Comparison of ENCODE assay signal across 8 cellular contexts in genomic region chr19:10780368-10780767, GRCh38. TPM values are rescaled to one million over a fixed set of nuclear protein-coding genes. Genes with fewer than 3 reads are reported as not detected.
DNase-seq lines count a peak whose midpoint lies in the region; ATAC-seq and TF ChIP-seq lines count a peak whose summit lies in the region.

No MANE protein-coding gene starts in this region.

- H3K4me3 ChIP-seq in coronary artery (no peak overlapping the region), tibial nerve (no peak overlapping the region)

- no peak for ATAC-seq in activated CD8-positive, alpha-beta memory T cell treated with anti-CD3 and anti-CD28 coated beads, Interleukin-2, amount 10 ng/mL, durations not matched to agents 7 days and 5 days
- no peak for ATAC-seq in memory B cell (ENCODE audit: low read depth)
- ATAC-seq in GM19324 (IDR thresholded peaks at IDR 0.05; ENCODE audit: low FRiP score, unreplicated experiment): no peak
- ATAC-seq in GM21528 (IDR thresholded peaks at IDR 0.05; ENCODE audit: low FRiP score, unreplicated experiment): no peak

- H3K36me3 ChIP-seq in tibial nerve: peaks cover 0 to 99% (median 30%) of the 10 kb centered on the region in 3 donors

- H3K27me3 Mint-ChIP-seq in activated CD8-positive, alpha-beta memory T cell treated with anti-CD3 and anti-CD28 coated beads, Interleukin-2, amount 10 ng/mL, durations not matched to agents 7 days and 5 days: no peaks in the 10 kb centered on the region
- H3K27me3 Mint-ChIP-seq in memory B cell: no peaks in the 10 kb centered on the region

- no peak overlapping the region for H3K4me3 Mint-ChIP-seq in activated CD8-positive, alpha-beta memory T cell treated with anti-CD3 and anti-CD28 coated beads, Interleukin-2, amount 10 ng/mL, durations not matched to agents 7 days and 5 days
- H3K4me3 Mint-ChIP-seq in memory B cell: peak overlapping the region; percentile 59

- H3K27ac ChIP-seq in coronary artery (peak overlapping the region; percentile 14 to 88), tibial nerve (peak overlapping the region in 3 of 4 donors; percentile 68 to 91 (median 85))

- CTCF ChIA-PET in activated CD8-positive, alpha-beta memory T cell treated with anti-CD3 and anti-CD28 coated beads, Interleukin-2, amount 10 ng/mL, durations not matched to agents 7 days and 5 days (lab: Charles Lee): interaction anchor here (1.4 to 3.1 kb wide), 2 partner anchors 41 to 63 kb away, joined by 4 to 13 read pairs; partner anchors contain the start of gene DNM2
- CTCF ChIA-PET in GM10248 (lab: Yijun Ruan, JAX): interaction anchor here (0.9 to 2.6 kb wide), 2 partner anchors 8 to 84 kb away, joined by 3 to 6 read pairs; no protein-coding TSS in a partner anchor

- POLR2A ChIA-PET in GM10248 (lab: Yijun Ruan, JAX): interaction anchor here (0.6 kb wide), 1 partner anchor 339 kb away, joined by 4 read pairs; no protein-coding TSS in a partner anchor

- H3K27me3 ChIP-seq in tibial nerve: no peaks in the 10 kb centered on the region

- TF ChIP-seq CTCF in coronary artery (IDR thresholded peaks at IDR 0.05): no peak
- TF ChIP-seq CTCF in tibial nerve (IDR thresholded peaks at IDR 0.05): no peak
- TF ChIP-seq CTCF in GM10248 (IDR thresholded peaks at IDR 0.05; ENCODE audit: control extremely low read depth, extremely low read depth, low read depth, missing control alignments): no peak

- no peak for TF ChIP-seq POLR2A in tibial nerve (IDR thresholded peaks at IDR 0.05)

- TF ChIP-seq EP300 in tibial nerve (IDR thresholded peaks at IDR 0.05): peak; percentile 33 to 70

- DNase-seq in activated CD8-positive, alpha-beta memory T cell treated with anti-CD3 and anti-CD28 coated beads, Interleukin-2, amount 10 ng/mL, durations not matched to agents 7 days and 5 days: no peak
- DNase-seq in activated CD8-positive, alpha-beta memory T cell treated with anti-CD3 and anti-CD28 coated beads for 24 hours: no peak
- DNase-seq in coronary artery (ENCODE audit: low spot score) (peak; percentile 79), memory B cell (ENCODE audit: low spot score in 2 of 2) (no peak), tibial nerve (ENCODE audit: low spot score in 2 of 2) (peak in 1 of 2 donors; percentile 64), GM10248 (ENCODE audit: extremely low spot score) (no peak)

- no peaks in the 10 kb centered on the region for H3K9me3 ChIP-seq in tibial nerve

- peak overlapping the region; percentile 42 for H3K27ac Mint-ChIP-seq in activated CD8-positive, alpha-beta memory T cell treated with anti-CD3 and anti-CD28 coated beads, Interleukin-2, amount 10 ng/mL, durations not matched to agents 7 days and 5 days
- peak overlapping the region; percentile 80 for H3K27ac Mint-ChIP-seq in memory B cell

- H3K4me1 ChIP-seq in tibial nerve: peaks cover 0 to 26% (median 8%) of the 10 kb centered on the region in 4 donors

- H3K9me3 Mint-ChIP-seq in activated CD8-positive, alpha-beta memory T cell treated with anti-CD3 and anti-CD28 coated beads, Interleukin-2, amount 10 ng/mL, durations not matched to agents 7 days and 5 days (ENCODE audit: low read depth): no peaks in the 10 kb centered on the region
- no peaks in the 10 kb centered on the region for H3K9me3 Mint-ChIP-seq in memory B cell

- WGBS in tibial nerve, 2 donors: 56 to 60% methylated on average over 6 of the region's 6 CpGs

- H3K36me3 Mint-ChIP-seq in activated CD8-positive, alpha-beta memory T cell treated with anti-CD3 and anti-CD28 coated beads, Interleukin-2, amount 10 ng/mL, durations not matched to agents 7 days and 5 days: peaks cover 65% of the 10 kb centered on the region
- peaks cover 29% of the 10 kb centered on the region for H3K36me3 Mint-ChIP-seq in memory B cell

- peaks cover 28% of the 10 kb centered on the region for H3K4me1 Mint-ChIP-seq in activated CD8-positive, alpha-beta memory T cell treated with anti-CD3 and anti-CD28 coated beads, Interleukin-2, amount 10 ng/mL, durations not matched to agents 7 days and 5 days
- H3K4me1 Mint-ChIP-seq in memory B cell: peaks cover 33% of the 10 kb centered on the region

RNA-seq across cellular contexts. Expression of gene TMED1, which starts 55.6 kb away (rescaled TPM):
- 10 to 100 TPM; 16.0 to 19.2 TPM for total RNA-seq in activated CD8-positive, alpha-beta memory T cell treated with anti-CD3 and anti-CD28 coated beads, Interleukin-2, amount 10 ng/mL, durations not matched to agents 7 days and 5 days
- 10 to 100 TPM; 18.0 to 33.7 (median 29.7) TPM for total RNA-seq in tibial nerve
